Comparison of ENCODE assay signal across 32 cellular contexts in genomic region chr22:22359465-22359864, GRCh38.
DNase-seq lines count a peak whose midpoint lies in the region; ATAC-seq, FAIRE-seq and TF ChIP-seq lines count a peak whose summit lies in the region.
"Had no signal": no experiment of that assay in that cellular context is flagged by ENCODE, and none has a peak within 500 bp of the region (broad histone marks: within the 10 kb centered on the region; RNA-seq: fewer than 3 reads in every experiment).

No MANE protein-coding gene starts in this region.

- no peaks in the 10 kb centered on the region for H3K36me3 ChIP-seq in HEK293 (ENCODE audit: control insufficient read depth in 2 of 2, insufficient read depth in 1 of 2, low read length in 2 of 2)
- no peaks in the 10 kb centered on the region for H3K36me3 ChIP-seq in K562 (ENCODE audit: control insufficient read depth, insufficient read depth, low read length)
- H3K36me3 ChIP-seq in esophagus muscularis mucosa: no peaks in the 10 kb centered on the region
- H3K36me3 ChIP-seq in BE2C: no peaks in the 10 kb centered on the region
- H3K36me3 ChIP-seq: BLaER1; BLaER1 treated with 17β-estradiol and CSF1 and Interleukin-3, amounts not matched to agents 10 nM and 100 nM had no signal

- TF ChIP-seq EP300 in K562 (IDR thresholded peaks at IDR 0.05; ENCODE audit: low read length) (no peak), esophagus muscularis mucosa (IDR thresholded peaks at IDR 0.05) (no peak)

- H3K9me1 ChIP-seq in K562 (ENCODE audit: control insufficient read depth, insufficient read depth, low read length): no peaks in the 10 kb centered on the region

- POLR2A ChIA-PET in HEK293 (lab: Yijun Ruan, JAX): no interaction called here
- POLR2A ChIA-PET in K562 (lab: Yijun Ruan, JAX): no interaction called here

- H3K4me3 ChIP-seq in HEK293 (ENCODE audit: low read depth, low read length): no peak overlapping the region
- no peak overlapping the region for H3K4me3 ChIP-seq in K562
- no peak overlapping the region for H3K4me3 ChIP-seq in esophagus muscularis mucosa
- no peak overlapping the region for H3K4me3 ChIP-seq in BE2C (ENCODE audit: low read depth, low read length)
- H3K4me3 ChIP-seq: A549; BLaER1; BLaER1 treated with 17β-estradiol and CSF1 and Interleukin-3, amounts not matched to agents 10 nM and 100 nM had no signal

- no TSS peak for BruUV-seq in K562 (replicated peaks; lab: Mats Ljungman, UMichigan)

- H3K27ac ChIP-seq in HEK293 (ENCODE audit: extremely low read depth, low read depth, low read length) (no peak overlapping the region), K562 (ENCODE audit: extremely low read depth, low read depth, low read length) (no peak overlapping the region), esophagus muscularis mucosa (replicated peaks in 1 of 4) (no peak overlapping the region)
- H3K27ac ChIP-seq: 22Rv1; A549; BLaER1; BLaER1 treated with 17β-estradiol and CSF1 and Interleukin-3, amounts not matched to agents 10 nM and 100 nM; C4-2B had no signal

- DNase-seq in K562 (ENCODE audit: extremely low read depth in 1 of 4, low spot score in 3 of 4) (no peak), esophagus muscularis mucosa (ENCODE audit: extremely low spot score) (peak; percentile 4), G401 (ENCODE audit: low spot score) (no peak), ureter (ENCODE audit: low spot score) (no peak), BE2C (no peak)
- DNase-seq: 8988T; ACHN; AML-193; C1 segment of cervical spinal cord; Caco-2; Calu3; CD4-positive, alpha-beta memory T cell; CD4-positive, alpha-beta T cell; CD4-positive, CD25-positive, alpha-beta regulatory T cell; CD8-positive, alpha-beta memory T cell; CD8-positive, alpha-beta T cell; COR-L47; DMS 273 treated with DMSO at 0.1 percent for 48 hours; DMS153; DMS53; DMS79; DMS79 treated with DMSO at 0.1 percent for 48 hours; DND-41; EL had no signal

- ATAC-seq in K562: no peak
- ATAC-seq: A549; CD8-positive, alpha-beta T cell had no signal

- peaks cover 15% of the 10 kb centered on the region; the same call in 1 of the 2 replicates for H4K20me1 ChIP-seq in K562 (replicated peaks; ENCODE audit: control insufficient read depth, insufficient read depth, low read length)
- H4K20me1 ChIP-seq: BLaER1; BLaER1 treated with 17β-estradiol and CSF1 and Interleukin-3, amounts not matched to agents 10 nM and 100 nM had no signal

- no peak for TF ChIP-seq CTCF in HEK293 (tag by site-specific recombination; IDR thresholded peaks at IDR 0.05)
- no peak for TF ChIP-seq CTCF in K562 (IDR thresholded peaks at IDR 0.05 in 2 of 3, conservative IDR thresholded peaks at IDR 0.05 in 1 of 3; ENCODE audit: insufficient read depth in 2 of 3, low read depth in 1 of 3, low read length in 3 of 3)
- TF ChIP-seq CTCF in esophagus muscularis mucosa (IDR thresholded peaks at IDR 0.05): no peak
- TF ChIP-seq CTCF in BE2C (IDR thresholded peaks at IDR 0.05; ENCODE audit: low read depth, low read length): no peak

- in situ Hi-C loops in K562 (cut with MboI): no loop called here
- in situ Hi-C loops in G401 (cut with HindIII; ENCODE audit: low sequenced_read_pairs): no loop called here

- H3K9me3 ChIP-seq in HEK293 (ENCODE audit: control insufficient read depth, insufficient read depth, low read depth, low read length) (no peaks in the 10 kb centered on the region), K562 (replicated peaks; ENCODE audit: control insufficient read depth, insufficient read depth, low read depth, low read length) (no peaks in the 10 kb centered on the region), esophagus muscularis mucosa (no peaks in the 10 kb centered on the region), BE2C (no peaks in the 10 kb centered on the region)
- H3K9me3 ChIP-seq: A549, BLaER1, Caco-2 had no signal

- TF ChIP-seq POLR2A in K562 (conservative IDR thresholded peaks at IDR 0.05) (no peak), esophagus muscularis mucosa (IDR thresholded peaks at IDR 0.05; ENCODE audit: low read depth) (no peak)

- CTCF ChIA-PET in HEK293 (lab: Yijun Ruan, JAX): interaction anchor here (1.3 to 1.4 kb wide), 2 partner anchors 10 to 152 kb away, joined by 3 to 6 read pairs; no protein-coding TSS in a partner anchor
- CTCF ChIA-PET in K562 (lab: Yijun Ruan, JAX; ENCODE audit: low intra/inter-chr PET ratio): interaction anchor here (0.7 to 1.0 kb wide), 3 partner anchors 21 to 732 kb away, joined by 3 read pairs; no protein-coding TSS in a partner anchor

- no peak overlapping the region for H2AFZ ChIP-seq in K562 (ENCODE audit: low read depth, low read length)

- no peaks in the 10 kb centered on the region for H3K79me2 ChIP-seq in K562 (ENCODE audit: control insufficient read depth, insufficient read depth, low read length)

- WGBS in K562 (ENCODE audit: insufficient coverage, low coverage, missing lambda C conversion rate): under 1% methylated on average over 2 of the region's 2 CpGs
- WGBS in esophagus muscularis mucosa: 75% methylated on average over 2 of the region's 2 CpGs

- no peak for FAIRE-seq in K562 (lab: Jason Lieb, UNC)
- FAIRE-seq: A204.1, A549, D721Med had no signal

- peaks cover 8 to 23% of the 10 kb centered on the region in 2 experiments; a peak in 4 of 5 replicates for H3K27me3 ChIP-seq in K562 (ENCODE audit: control insufficient read depth in 2 of 2, insufficient read depth in 2 of 2, low read length in 2 of 2)
- peaks cover 0 to 59% (median 3%) of the 10 kb centered on the region in 4 donors for H3K27me3 ChIP-seq in esophagus muscularis mucosa
- peaks cover 12% of the 10 kb centered on the region for H3K27me3 ChIP-seq in BE2C
- H3K27me3 ChIP-seq: BLaER1; BLaER1 treated with 17β-estradiol and CSF1 and Interleukin-3, amounts not matched to agents 10 nM and 100 nM had no signal

- H3K4me2 ChIP-seq in K562 (ENCODE audit: insufficient read depth, low read length): no peak overlapping the region
- H3K4me2 ChIP-seq: A549 had no signal

- H3K4me1 ChIP-seq in HEK293 (ENCODE audit: control insufficient read depth, insufficient read depth, low read length): no peaks in the 10 kb centered on the region
- H3K4me1 ChIP-seq in K562 (replicated peaks in 1 of 2; ENCODE audit: control insufficient read depth in 2 of 2, insufficient read depth in 2 of 2, low read length in 2 of 2): peaks cover 0 to 5% of the 10 kb centered on the region in 2 experiments; a peak in 1 of 5 replicates
- H3K4me1 ChIP-seq in esophagus muscularis mucosa: peaks cover 0 to 6% (median 1%) of the 10 kb centered on the region in 4 donors
- no peaks in the 10 kb centered on the region for H3K4me1 ChIP-seq in BE2C
- H3K4me1 ChIP-seq: A549, Caco-2 had no signal

- H3K9ac ChIP-seq in K562 (ENCODE audit: insufficient read depth in 1 of 2, low read depth in 2 of 2, low read length in 2 of 2): no peak overlapping the region
- H3K9ac ChIP-seq: BLaER1; BLaER1 treated with 17β-estradiol and CSF1 and Interleukin-3, amounts not matched to agents 10 nM and 100 nM had no signal

- TF ChIP-seq RAD21 in K562 (CRISPR knock-in tag; conservative IDR thresholded peaks at IDR 0.05 in 1 of 2, IDR thresholded peaks at IDR 0.05 in 1 of 2): no peak

- intact Hi-C loops in K562 (cut with micrococcal nuclease): loop anchor here (5.0 to 10.0 kb wide), 2 partner anchors 233 to 325 kb away; no protein-coding TSS in a partner anchor
- intact Hi-C loops in esophagus muscularis mucosa (cut with DNase I): no loop called here

TF ChIP-seq in K562, 482 proteins besides CTCF, POLR2A, EP300 and RAD21:
- no peak for TF ChIP-seq ZBTB5 (IDR thresholded peaks at IDR 0.05)
- peak; percentile 62 for TF ChIP-seq RBM25 (IDR thresholded peaks at IDR 0.05; ENCODE audit: low read depth, low read length, severe bottlenecking)
- TF ChIP-seq KDM1A (IDR thresholded peaks at IDR 0.05): peak; percentile 25 to 37; a peak in 2 of 4 replicates
- no peak for TF ChIP-seq MAZ (CRISPR knock-in tag; conservative IDR thresholded peaks at IDR 0.05 in 1 of 2, IDR thresholded peaks at IDR 0.05 in 1 of 2)
- TF ChIP-seq ETV1 (tag; conservative IDR thresholded peaks at IDR 0.05; ENCODE audit: low read depth): peak; percentile 21; the same call in 1 of the 2 replicates
- TF ChIP-seq BCOR (IDR thresholded peaks at IDR 0.05): peak; percentile 25; the same call in 1 of the 2 replicates
- TF ChIP-seq ILK (tag; IDR thresholded peaks at IDR 0.05; ENCODE audit: borderline replicate concordance, low read depth): 0 out of 2 replicates have a peak, but pooled peaks have one; percentile 31
- TF ChIP-seq ZNF146 (CRISPR knock-in tag; IDR thresholded peaks at IDR 0.05; ENCODE audit: unreplicated experiment): peak; percentile 90

Comparison
In these comparisons a context has a peak if more than half of its experiments do, and no peak if none do; other contexts are left out.
1. Of the 44 proteins assayed by ChIP-seq in both K562 and HEK293: peak only in K562: none; only in HEK293: none; in both: ZNF146; in neither: 43.